ENCODE assay signal across 8 cellular contexts in the genomic region with DNA sequence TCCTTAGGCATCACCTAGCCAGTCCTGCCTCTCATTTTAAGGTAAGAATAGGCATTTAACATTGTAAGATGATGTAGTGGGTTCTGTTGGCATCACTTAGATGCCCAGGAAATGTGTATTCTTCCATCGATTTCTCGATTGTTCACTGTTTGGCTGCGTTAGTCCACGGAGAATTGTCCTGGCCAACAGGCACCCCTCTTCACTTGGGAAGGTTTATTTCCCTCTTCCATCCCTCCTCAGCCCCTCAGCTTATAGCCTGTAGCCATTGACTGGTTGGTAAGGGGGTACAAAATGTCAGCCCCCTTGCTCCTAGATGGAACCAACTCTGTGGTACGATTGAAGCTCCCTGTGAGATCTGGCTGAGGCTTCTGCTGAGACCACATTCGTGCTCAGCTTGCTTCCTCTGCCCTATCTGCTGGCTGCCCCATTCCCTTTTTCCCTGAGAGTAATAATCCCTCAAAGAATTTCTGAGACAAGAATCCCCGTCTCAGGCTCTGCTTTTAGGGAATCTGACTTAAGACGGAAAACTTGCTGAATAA. TPM values are rescaled to one million over a fixed set of nuclear protein-coding genes. Genes with fewer than 3 reads are reported as not detected.
DNase-seq lines count a peak whose midpoint lies in the region; ATAC-seq and TF ChIP-seq lines count a peak whose summit lies in the region.

No MANE protein-coding gene starts in this region.

- H3K4me3 Mint-ChIP-seq in T-helper 17 cell (peak overlapping the region; percentile 92), glutamatergic neuron (ENCODE audit: unreplicated experiment) (peak overlapping the region; percentile 98)

- no peak for DNase-seq in AG04449 (ENCODE audit: low read depth, low spot score)
- DNase-seq in T-helper 17 cell = no peak
- DNase-seq in glutamatergic neuron = no peak
- DNase-seq in retinal pigment epithelial cell (ENCODE audit: low read depth) = no peak
- no peak for DNase-seq in NCI-H82 (lab: John Stamatoyannopoulos, UW)
- no peak for DNase-seq in activated CD8-positive, alpha-beta memory T cell treated with anti-CD3 and anti-CD28 coated beads, Interleukin-2, amount 50 U/mL, for 48 hours
- DNase-seq in stimulated activated CD8-positive, alpha-beta memory T cell treated with anti-CD3 and anti-CD28 coated beads, Interleukin-4, amount 100 ng/mL, for 48 hours = no peak

- CTCF ChIA-PET in AG04449 (lab: Yijun Ruan, JAX) = interaction anchor here (0.9 to 1.7 kb wide), 4 partner anchors 8 to 30 kb away, joined by 3 to 8 read pairs (median 5); no protein-coding TSS in a partner anchor

- peaks cover 3% of the 10 kb centered on the region for H3K36me3 Mint-ChIP-seq in T-helper 17 cell (ENCODE audit: low read depth)
- H3K36me3 Mint-ChIP-seq in glutamatergic neuron (ENCODE audit: unreplicated experiment) = no peaks in the 10 kb centered on the region

- POLR2A ChIA-PET in AG04449 (lab: Yijun Ruan, JAX) = no interaction called here

- H3K27me3 Mint-ChIP-seq in T-helper 17 cell (no peaks in the 10 kb centered on the region), glutamatergic neuron (ENCODE audit: unreplicated experiment) (no peaks in the 10 kb centered on the region)

- H3K9me3 Mint-ChIP-seq in glutamatergic neuron (ENCODE audit: unreplicated experiment) = no peaks in the 10 kb centered on the region

- ATAC-seq in GM21529 (IDR thresholded peaks at IDR 0.05; ENCODE audit: unreplicated experiment) (peak; percentile 20), T-helper 17 cell (peak; percentile 7)

- H3K27ac Mint-ChIP-seq in T-helper 17 cell (peak overlapping the region; percentile 86), glutamatergic neuron (ENCODE audit: unreplicated experiment) (peak overlapping the region; percentile 14)

- H3K4me3 ChIP-seq in AG04449 (ENCODE audit: low read depth, low read length) = peak overlapping the region; percentile 73
- H3K4me3 ChIP-seq in retinal pigment epithelial cell (ENCODE audit: low read length) = peak overlapping the region; percentile 71

- H3K9me3 ChIP-seq in T-helper 17 cell (ENCODE audit: control insufficient read depth, low read length, poor library complexity, severe bottlenecking) = no peaks in the 10 kb centered on the region

- peaks cover 27% of the 10 kb centered on the region for H3K4me1 Mint-ChIP-seq in T-helper 17 cell
- H3K4me1 Mint-ChIP-seq in glutamatergic neuron (ENCODE audit: low read depth, unreplicated experiment) = no peaks in the 10 kb centered on the region

- TF ChIP-seq CTCF in AG04449 (IDR thresholded peaks at IDR 0.05; ENCODE audit: insufficient read depth, low read length, missing control alignments) (no peak), glutamatergic neuron (IDR thresholded peaks at IDR 0.05; ENCODE audit: partially characterized antibody, unreplicated experiment) (no peak), retinal pigment epithelial cell (conservative IDR thresholded peaks at IDR 0.05; ENCODE audit: low read depth, low read length) (no peak)

RNA-seq across cellular contexts. Expression of a gene that starts 43.4 kb away (rescaled TPM):
- total RNA-seq in T-helper 17 cell = 10 to 100 TPM; 24.9 to 26.5 TPM
- 26.3 TPM for total RNA-seq in glutamatergic neuron (ENCODE audit: unreplicated experiment)

RNA-seq across cellular contexts. Expression of a gene that starts 45.3 kb away (rescaled TPM):
- total RNA-seq in T-helper 17 cell = under 1 TPM in 1 of 2 donors, not detected in 1; 0.65 TPM
- total RNA-seq in glutamatergic neuron (ENCODE audit: unreplicated experiment) = 21.2 TPM

Comparison
In these comparisons a context has a peak if more than half of its experiments do, and no peak if none do; other contexts are left out.
1. RNA of a gene that starts 45.3 kb away (total RNA-seq): 21.2 TPM in glutamatergic neuron (single experiment); 0.65 TPM in T-helper 17 cell; every median in the first group is over 10 times any median in the second.